In genomic region chr4:54497947-54498346, GRCh38 we compare ENCODE assay signal across 1 cellular context.
TF ChIP-seq lines count a peak whose summit lies in the region.

No MANE protein-coding gene starts in this region.

TF ChIP-seq in IMR-90, 13 proteins besides CTCF, POLR2A, EP300 and RAD21 (continued from another document):
- no peak for TF ChIP-seq CEBPB (IDR thresholded peaks at IDR 0.05; ENCODE audit: low read depth, low read length)
- TF ChIP-seq, protein P1, sequence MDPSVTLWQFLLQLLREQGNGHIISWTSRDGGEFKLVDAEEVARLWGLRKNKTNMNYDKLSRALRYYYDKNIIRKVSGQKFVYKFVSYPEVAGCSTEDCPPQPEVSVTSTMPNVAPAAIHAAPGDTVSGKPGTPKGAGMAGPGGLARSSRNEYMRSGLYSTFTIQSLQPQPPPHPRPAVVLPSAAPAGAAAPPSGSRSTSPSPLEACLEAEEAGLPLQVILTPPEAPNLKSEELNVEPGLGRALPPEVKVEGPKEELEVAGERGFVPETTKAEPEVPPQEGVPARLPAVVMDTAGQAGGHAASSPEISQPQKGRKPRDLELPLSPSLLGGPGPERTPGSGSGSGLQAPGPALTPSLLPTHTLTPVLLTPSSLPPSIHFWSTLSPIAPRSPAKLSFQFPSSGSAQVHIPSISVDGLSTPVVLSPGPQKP (IDR thresholded peaks at IDR 0.05; ENCODE audit: borderline replicate concordance, low read depth, low read length) = no peak
